ENCODE assay signal across 2 cellular contexts in genomic region chr6:4969609-4970285, GRCh38.
TF ChIP-seq lines count a peak whose summit lies in the region.

No MANE protein-coding gene starts in this region.

TF ChIP-seq in IMR-90, 13 proteins besides CTCF, POLR2A, EP300 and RAD21:
- TF ChIP-seq CEBPB (IDR thresholded peaks at IDR 0.05; ENCODE audit: low read depth, low read length) (no peak), CHD1 (IDR thresholded peaks at IDR 0.05; ENCODE audit: low read depth, low read length) (no peak), ELK1 (IDR thresholded peaks at IDR 0.05; ENCODE audit: borderline replicate concordance, low read depth, low read length) (no peak), MAFK (IDR thresholded peaks at IDR 0.05; ENCODE audit: low read depth, low read length) (no peak), RFX5 (IDR thresholded peaks at IDR 0.05; ENCODE audit: low read depth, low read length) (no peak), SMC3 (IDR thresholded peaks at IDR 0.05; ENCODE audit: low read depth, low read length) (no peak), NFE2L2 (IDR thresholded peaks at IDR 0.05; ENCODE audit: low read depth, low read length) (no peak), MXI1 (IDR thresholded peaks at IDR 0.05; ENCODE audit: borderline replicate concordance, low read depth, low read length) (no peak), RCOR1 (IDR thresholded peaks at IDR 0.05; ENCODE audit: insufficient replicate concordance, low read length) (no peak), BHLHE40 (IDR thresholded peaks at IDR 0.05; ENCODE audit: low read depth, low read length) (no peak), MAZ (IDR thresholded peaks at IDR 0.05; ENCODE audit: borderline replicate concordance, low read depth, low read length) (no peak), FOS (IDR thresholded peaks at IDR 0.05; ENCODE audit: low read depth, low read length) (no peak)
- TF ChIP-seq, protein P1, sequence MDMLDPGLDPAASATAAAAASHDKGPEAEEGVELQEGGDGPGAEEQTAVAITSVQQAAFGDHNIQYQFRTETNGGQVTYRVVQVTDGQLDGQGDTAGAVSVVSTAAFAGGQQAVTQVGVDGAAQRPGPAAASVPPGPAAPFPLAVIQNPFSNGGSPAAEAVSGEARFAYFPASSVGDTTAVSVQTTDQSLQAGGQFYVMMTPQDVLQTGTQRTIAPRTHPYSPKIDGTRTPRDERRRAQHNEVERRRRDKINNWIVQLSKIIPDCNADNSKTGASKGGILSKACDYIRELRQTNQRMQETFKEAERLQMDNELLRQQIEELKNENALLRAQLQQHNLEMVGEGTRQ (IDR thresholded peaks at IDR 0.05; ENCODE audit: low read depth, low read length), result no peak

TF ChIP-seq in GM12878, 131 proteins besides CTCF, POLR2A, EP300 and RAD21:
- TF ChIP-seq, protein P2, sequence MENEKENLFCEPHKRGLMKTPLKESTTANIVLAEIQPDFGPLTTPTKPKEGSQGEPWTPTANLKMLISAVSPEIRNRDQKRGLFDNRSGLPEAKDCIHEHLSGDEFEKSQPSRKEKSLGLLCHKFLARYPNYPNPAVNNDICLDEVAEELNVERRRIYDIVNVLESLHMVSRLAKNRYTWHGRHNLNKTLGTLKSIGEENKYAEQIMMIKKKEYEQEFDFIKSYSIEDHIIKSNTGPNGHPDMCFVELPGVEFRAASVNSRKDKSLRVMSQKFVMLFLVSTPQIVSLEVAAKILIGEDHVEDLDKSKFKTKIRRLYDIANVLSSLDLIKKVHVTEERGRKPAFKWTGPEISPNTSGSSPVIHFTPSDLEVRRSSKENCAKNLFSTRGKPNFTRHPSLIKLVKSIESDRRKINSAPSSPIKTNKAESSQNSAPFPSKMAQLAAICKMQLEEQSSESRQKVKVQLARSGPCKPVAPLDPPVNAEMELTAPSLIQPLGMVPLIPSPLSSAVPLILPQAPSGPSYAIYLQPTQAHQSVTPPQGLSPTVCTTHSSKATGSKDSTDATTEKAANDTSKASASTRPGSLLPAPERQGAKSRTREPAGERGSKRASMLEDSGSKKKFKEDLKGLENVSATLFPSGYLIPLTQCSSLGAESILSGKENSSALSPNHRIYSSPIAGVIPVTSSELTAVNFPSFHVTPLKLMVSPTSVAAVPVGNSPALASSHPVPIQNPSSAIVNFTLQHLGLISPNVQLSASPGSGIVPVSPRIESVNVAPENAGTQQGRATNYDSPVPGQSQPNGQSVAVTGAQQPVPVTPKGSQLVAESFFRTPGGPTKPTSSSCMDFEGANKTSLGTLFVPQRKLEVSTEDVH (IDR thresholded peaks at IDR 0.05; ENCODE audit: low read depth, partially characterized antibody), result no peak
- TF ChIP-seq, protein P3, sequence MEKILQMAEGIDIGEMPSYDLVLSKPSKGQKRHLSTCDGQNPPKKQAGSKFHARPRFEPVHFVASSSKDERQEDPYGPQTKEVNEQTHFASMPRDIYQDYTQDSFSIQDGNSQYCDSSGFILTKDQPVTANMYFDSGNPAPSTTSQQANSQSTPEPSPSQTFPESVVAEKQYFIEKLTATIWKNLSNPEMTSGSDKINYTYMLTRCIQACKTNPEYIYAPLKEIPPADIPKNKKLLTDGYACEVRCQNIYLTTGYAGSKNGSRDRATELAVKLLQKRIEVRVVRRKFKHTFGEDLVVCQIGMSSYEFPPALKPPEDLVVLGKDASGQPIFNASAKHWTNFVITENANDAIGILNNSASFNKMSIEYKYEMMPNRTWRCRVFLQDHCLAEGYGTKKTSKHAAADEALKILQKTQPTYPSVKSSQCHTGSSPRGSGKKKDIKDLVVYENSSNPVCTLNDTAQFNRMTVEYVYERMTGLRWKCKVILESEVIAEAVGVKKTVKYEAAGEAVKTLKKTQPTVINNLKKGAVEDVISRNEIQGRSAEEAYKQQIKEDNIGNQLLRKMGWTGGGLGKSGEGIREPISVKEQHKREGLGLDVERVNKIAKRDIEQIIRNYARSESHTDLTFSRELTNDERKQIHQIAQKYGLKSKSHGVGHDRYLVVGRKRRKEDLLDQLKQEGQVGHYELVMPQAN (conservative IDR thresholded peaks at IDR 0.05), result no peak
- TF ChIP-seq RELA (IDR thresholded peaks at IDR 0.05; ENCODE audit: borderline replicate concordance, partially characterized antibody) (no peak), RAD51 (IDR thresholded peaks at IDR 0.05) (no peak), IRF4 (IDR thresholded peaks at IDR 0.05; ENCODE audit: low read depth, low read length) (no peak), GATAD2B (conservative IDR thresholded peaks at IDR 0.05; ENCODE audit: low read depth) (no peak), CUX1 (IDR thresholded peaks at IDR 0.05; ENCODE audit: insufficient replicate concordance, low read depth, low read length) (no peak), JUND (IDR thresholded peaks at IDR 0.05; ENCODE audit: low read depth, low read length) (no peak), RB1 (IDR thresholded peaks at IDR 0.05; ENCODE audit: borderline replicate concordance) (no peak), FOS (IDR thresholded peaks at IDR 0.05; ENCODE audit: borderline replicate concordance, extremely low read depth, insufficient read length) (no peak), SUZ12 (IDR thresholded peaks at IDR 0.05; ENCODE audit: unreplicated experiment) (no peak), STAT3 (IDR thresholded peaks at IDR 0.05; ENCODE audit: low read depth, low read length) (no peak), TARDBP (IDR thresholded peaks at IDR 0.05; ENCODE audit: borderline replicate concordance) (no peak), MTA2 (IDR thresholded peaks at IDR 0.05; ENCODE audit: low read depth) (no peak)
